ENCODE assay signal across 8 cellular contexts in genomic region chr6:31701666-31702420, GRCh38. TPM values are rescaled to one million over a fixed set of nuclear protein-coding genes. Genes with fewer than 3 reads are reported as not detected.
DNase-seq lines count a peak whose midpoint lies in the region; ATAC-seq and TF ChIP-seq lines count a peak whose summit lies in the region.

No MANE protein-coding gene starts in this region.

- intact Hi-C loops in heart right ventricle (cut with DNase I), result loop anchor here in 1 of 10 donors (1.0 kb wide), 1 partner anchor 27 kb away; the partner anchor contains the start of gene DDAH2

- H3K36me3 ChIP-seq in ACC112 (ENCODE audit: insufficient read depth, low read length), result 0 out of 2 replicates have a peak, but pooled peaks cover 2% of the 10 kb centered on the region
- H3K36me3 ChIP-seq in WERI-Rb-1, result peaks cover 37% of the 10 kb centered on the region
- H3K36me3 ChIP-seq in heart right ventricle, result peaks cover 0 to 45% (median 14%) of the 10 kb centered on the region in 9 donors

- H3K4me1 ChIP-seq in ACC112 (ENCODE audit: control insufficient read depth, insufficient read depth, low read length, unreplicated experiment), result peaks cover 17% of the 10 kb centered on the region
- peaks cover 11 to 41% (median 22%) of the 10 kb centered on the region in 9 donors for H3K4me1 ChIP-seq in heart right ventricle

- H3K4me3 ChIP-seq in ACC112 (ENCODE audit: low read depth, low read length) (peak overlapping the region; percentile 88), HFF-Myc (replicated peaks; ENCODE audit: low read depth, low read length) (peak overlapping the region; percentile 66), WERI-Rb-1 (ENCODE audit: low read depth, low read length) (peak overlapping the region; percentile 84), heart right ventricle (peak overlapping the region; percentile 56 to 89 (median 78)), retinal pigment epithelial cell (ENCODE audit: low read length) (peak overlapping the region; percentile 97)

- peak in 1 of 8 donors; percentile 2 for ATAC-seq in heart right ventricle
- no peak for ATAC-seq in GM19397 (IDR thresholded peaks at IDR 0.05; ENCODE audit: unreplicated experiment)

- TF ChIP-seq CTCF in HFF-Myc (IDR thresholded peaks at IDR 0.05; ENCODE audit: low read depth, low read length, missing control alignments), result no peak
- TF ChIP-seq CTCF in WERI-Rb-1 (IDR thresholded peaks at IDR 0.05; ENCODE audit: low read depth, low read length), result no peak
- no peak for TF ChIP-seq CTCF in heart right ventricle (IDR thresholded peaks at IDR 0.05)
- TF ChIP-seq CTCF in retinal pigment epithelial cell (conservative IDR thresholded peaks at IDR 0.05; ENCODE audit: low read depth, low read length), result no peak

- WGBS in heart right ventricle, 2 donors, result 14 to 17% methylated on average over 8 of the region's 8 CpGs

- H3K27ac ChIP-seq in ACC112 (ENCODE audit: low read depth, low read length), result peak overlapping the region; percentile 87
- H3K27ac ChIP-seq in WERI-Rb-1, result no peak overlapping the region; the same call in 1 of the 2 replicates
- H3K27ac ChIP-seq in heart right ventricle, result peak overlapping the region in 9 of 10 donors; percentile 92 to 99 (median 97)

- H2AFZ ChIP-seq in ACC112 (ENCODE audit: low read length, unreplicated experiment), result peak overlapping the region; percentile 93

- no peaks in the 10 kb centered on the region for H3K9me3 ChIP-seq in WERI-Rb-1 (ENCODE audit: severe bottlenecking)
- H3K9me3 ChIP-seq in heart right ventricle, result no peaks in the 10 kb centered on the region

- H3K79me2 ChIP-seq in ACC112 (ENCODE audit: control insufficient read depth, insufficient read depth, low read length, unreplicated experiment), result peaks cover 23% of the 10 kb centered on the region

- H3K27me3 ChIP-seq in ACC112 (ENCODE audit: insufficient read depth, low read length), result no peaks in the 10 kb centered on the region
- no peaks in the 10 kb centered on the region for H3K27me3 ChIP-seq in WERI-Rb-1 (ENCODE audit: insufficient read depth, low read depth, severe bottlenecking)
- no peaks in the 10 kb centered on the region for H3K27me3 ChIP-seq in heart right ventricle

- no peak for DNase-seq in HFF-Myc (ENCODE audit: extremely low read depth, low read depth)
- DNase-seq in WERI-Rb-1, result no peak
- DNase-seq in heart right ventricle, result peak; percentile 43 to 53
- no peak for DNase-seq in retinal pigment epithelial cell (ENCODE audit: low read depth)
- no peak for DNase-seq in NCI-H226
- no peak for DNase-seq in HT-29 (ENCODE audit: low spot score)

RNA-seq across cellular contexts. Expression of gene ABHD16A, which starts 1.3 kb away (rescaled TPM):
- total RNA-seq in heart right ventricle, result 10 to 100 TPM; 24.3 to 40.3 (median 28.7) TPM
- 10 to 100 TPM; 28.0 to 45.2 TPM for polyA plus RNA-seq in heart right ventricle
- total RNA-seq in HT-29 (2014; rRNA removed; shearing (Covaris generic)), result 32.5 and 37.9 TPM in 2 replicates

RNA-seq across cellular contexts. Expression of gene LY6G6F, which starts 4.8 kb away (rescaled TPM):
- total RNA-seq in heart right ventricle, result not detected
- not detected for polyA plus RNA-seq in heart right ventricle
- not detected in 2 replicates for total RNA-seq in HT-29 (2014; rRNA removed; shearing (Covaris generic))

RNA-seq across cellular contexts. Expression of gene LY6G6D, which starts 13.3 kb away (rescaled TPM):
- total RNA-seq in heart right ventricle, result not detected
- not detected for polyA plus RNA-seq in heart right ventricle
- total RNA-seq in HT-29 (2014; rRNA removed; shearing (Covaris generic)), result not detected in 2 replicates

RNA-seq across cellular contexts. Expression of gene LY6G6C, which starts 19.7 kb away (rescaled TPM):
- total RNA-seq in heart right ventricle, result not detected
- polyA plus RNA-seq in heart right ventricle, result not detected
- total RNA-seq in HT-29 (2014; rRNA removed; shearing (Covaris generic)), result not detected in 2 replicates

RNA-seq across cellular contexts. Expression of gene LY6G5C, which starts 21.0 kb away (rescaled TPM):
- 1 to 10 TPM; 1.2 to 3.5 (median 1.9) TPM for total RNA-seq in heart right ventricle
- polyA plus RNA-seq in heart right ventricle, result 1 to 10 TPM; 2.0 to 2.6 TPM
- total RNA-seq in HT-29 (2014; rRNA removed; shearing (Covaris generic)), result 0.76 and 2.1 TPM in 2 replicates

Comparison
In these comparisons a context has a peak if more than half of its experiments do, and no peak if none do; other contexts are left out.
1. DNase-seq: peak in heart right ventricle (2 of 2); none in HFF-Myc (single experiment), WERI-Rb-1 (single experiment), retinal pigment epithelial cell (single experiment), NCI-H226 (single experiment) and HT-29 (single experiment).
2. Peak in every context shown above with its lines, with median percentiles within 50 percentile points of each other: H3K4me3 ChIP-seq.